8 cellular contexts compared by ENCODE assay signal in genomic region chr2:47002480-47003381, GRCh38.
A peak's percentile ranks its signal among the peaks of the same experiment; 100 is the strongest.
DNase-seq lines count a peak whose midpoint lies in the region; ATAC-seq and TF ChIP-seq lines count a peak whose summit lies in the region.

No MANE protein-coding gene starts in this region.

- peak overlapping the region in 4 of 10 donors; percentile 18 to 73 (median 38) for H3K27ac Mint-ChIP-seq in naive thymus-derived CD8-positive, alpha-beta T cell

- no peak for TF ChIP-seq EP300 in gastroesophageal sphincter (IDR thresholded peaks at IDR 0.05)

- no peak overlapping the region for H3K9ac ChIP-seq in SK-N-MC (ENCODE audit: insufficient read length)

- POLR2A ChIA-PET in naive thymus-derived CD8-positive, alpha-beta T cell (lab: Charles Lee): interaction anchor here (0.5 kb wide), 1 partner anchor 29 kb away, joined by 3 read pairs; no protein-coding TSS in a partner anchor

- H3K9me3 Mint-ChIP-seq in naive thymus-derived CD8-positive, alpha-beta T cell: no peaks in the 10 kb centered on the region

- H3K36me3 Mint-ChIP-seq in naive thymus-derived CD8-positive, alpha-beta T cell: peaks cover 0 to 53% (median 14%) of the 10 kb centered on the region in 3 donors

- H3K4me1 Mint-ChIP-seq in naive thymus-derived CD8-positive, alpha-beta T cell: peaks cover 3 to 16% (median 8%) of the 10 kb centered on the region in 4 donors

- in situ Hi-C loops in HAP-1 (cut with MboI; ENCODE audit: low sequenced_read_pairs): no loop called here

- H3K27me3 Mint-ChIP-seq in naive thymus-derived CD8-positive, alpha-beta T cell: no peaks in the 10 kb centered on the region

- H3K4me1 ChIP-seq in HAP-1 (peaks cover 13% of the 10 kb centered on the region), gastroesophageal sphincter (peaks cover 0 to 86% (median 46%) of the 10 kb centered on the region in 3 donors), psoas muscle (peaks cover 15% of the 10 kb centered on the region), spleen (peaks cover 0 to 29% (median 15%) of the 10 kb centered on the region in 6 donors)

- H3K4me3 Mint-ChIP-seq in naive thymus-derived CD8-positive, alpha-beta T cell: no peak overlapping the region

- no peak for TF ChIP-seq POLR2A in gastroesophageal sphincter (IDR thresholded peaks at IDR 0.05)
- no peak for TF ChIP-seq POLR2A in spleen (IDR thresholded peaks at IDR 0.05)

- ATAC-seq in gastroesophageal sphincter (peak; percentile 29), psoas muscle (no peak)
- no peak for ATAC-seq in naive thymus-derived CD8-positive, alpha-beta T cell

- H3K9me3 ChIP-seq in HAP-1 (no peaks in the 10 kb centered on the region), SK-N-MC (ENCODE audit: low read depth, low read length) (no peaks in the 10 kb centered on the region), gastroesophageal sphincter (no peaks in the 10 kb centered on the region), psoas muscle (no peaks in the 10 kb centered on the region), spleen (no peaks in the 10 kb centered on the region)

- H3K27me3 ChIP-seq in HAP-1 (ENCODE audit: low read depth): no peaks in the 10 kb centered on the region
- no peaks in the 10 kb centered on the region for H3K27me3 ChIP-seq in gastroesophageal sphincter
- no peaks in the 10 kb centered on the region for H3K27me3 ChIP-seq in psoas muscle (ENCODE audit: insufficient read depth in 3 of 3, low read length in 2 of 3)
- no peaks in the 10 kb centered on the region for H3K27me3 ChIP-seq in spleen (replicated peaks in 1 of 7)

- no peak overlapping the region for H3K27ac ChIP-seq in SK-N-MC
- H3K27ac ChIP-seq in gastroesophageal sphincter: peak overlapping the region; percentile 32 to 97 (median 94)
- H3K27ac ChIP-seq in psoas muscle: no peak overlapping the region
- H3K27ac ChIP-seq in spleen: peak overlapping the region in 4 of 8 donors; percentile 15 to 41 (median 30)

- intact Hi-C loops in psoas muscle (cut with DNase I) (no loop called here), spleen (cut with DNase I; ENCODE audit: low total_unique reads) (no loop called here)

- H3K4me3 ChIP-seq in HAP-1 (no peak overlapping the region), SK-N-MC (peak overlapping the region; percentile 9; the same call in 1 of the 2 replicates), gastroesophageal sphincter (no peak overlapping the region), psoas muscle (no peak overlapping the region), spleen (no peak overlapping the region)

- no peaks in the 10 kb centered on the region; the same call in 1 of the 2 replicates for H3K36me3 ChIP-seq in HAP-1 (replicated peaks)
- no peaks in the 10 kb centered on the region for H3K36me3 ChIP-seq in SK-N-MC (ENCODE audit: insufficient read depth, low read length)
- peaks cover 0 to 33% of the 10 kb centered on the region in 2 donors for H3K36me3 ChIP-seq in gastroesophageal sphincter
- H3K36me3 ChIP-seq in psoas muscle (ENCODE audit: insufficient read depth in 1 of 2, low read depth in 1 of 2): peaks cover 0 to 9% of the 10 kb centered on the region in 2 donors
- peaks cover 0 to 100% (median 39%) of the 10 kb centered on the region in 6 donors for H3K36me3 ChIP-seq in spleen

- no peak for TF ChIP-seq CTCF in gastroesophageal sphincter (IDR thresholded peaks at IDR 0.05)
- TF ChIP-seq CTCF in psoas muscle (IDR thresholded peaks at IDR 0.05): no peak
- no peak for TF ChIP-seq CTCF in spleen (IDR thresholded peaks at IDR 0.05 in 8 of 11, conservative IDR thresholded peaks at IDR 0.05 in 3 of 11)

- peak; percentile 42 to 72 for DNase-seq in HAP-1 (ENCODE audit: low spot score in 2 of 2)
- DNase-seq in SK-N-MC (ENCODE audit: low read depth, low spot score): no peak
- peak; percentile 45 to 53 for DNase-seq in psoas muscle
- no peak for DNase-seq in spleen
- no peak for DNase-seq in dedifferentiated amniotic fluid mesenchymal stem cell (ENCODE audit: extremely low spot score)
- DNase-seq in naive thymus-derived CD8-positive, alpha-beta T cell: no peak
- no peak for DNase-seq in activated T-cell treated with anti-CD3 and anti-CD28 coated beads, Interleukin-2, amount 50 U/mL, for 1 hour

- WGBS in gastroesophageal sphincter (ENCODE audit: low coverage in 1 of 2), 2 donors: 20% methylated on average over 2 to 5 of the region's 7 CpGs
- WGBS in psoas muscle, 3 donors: 45 to 61% (median 49%) methylated on average over 7 of the region's 7 CpGs
- WGBS in spleen, 5 donors: 68 to 77% (median 72%) methylated on average over 7 of the region's 7 CpGs

Comparison
In these comparisons a context has a peak if more than half of its experiments do, and no peak if none do; other contexts are left out.
1. DNase-seq: peak in HAP-1 (2 of 2) and psoas muscle (2 of 2); none in SK-N-MC (single experiment), spleen (single experiment), dedifferentiated amniotic fluid mesenchymal stem cell (single experiment), naive thymus-derived CD8-positive, alpha-beta T cell (0 of 10) and activated T-cell treated with anti-CD3 and anti-CD28 coated beads, Interleukin-2, amount 50 U/mL, for 1 hour (single experiment).
2. H3K27ac ChIP-seq: peak in gastroesophageal sphincter (4 of 4); none in SK-N-MC (single experiment) and psoas muscle (single experiment).